Comparison of ENCODE assay signal across 8 cellular contexts in the genomic region with DNA sequence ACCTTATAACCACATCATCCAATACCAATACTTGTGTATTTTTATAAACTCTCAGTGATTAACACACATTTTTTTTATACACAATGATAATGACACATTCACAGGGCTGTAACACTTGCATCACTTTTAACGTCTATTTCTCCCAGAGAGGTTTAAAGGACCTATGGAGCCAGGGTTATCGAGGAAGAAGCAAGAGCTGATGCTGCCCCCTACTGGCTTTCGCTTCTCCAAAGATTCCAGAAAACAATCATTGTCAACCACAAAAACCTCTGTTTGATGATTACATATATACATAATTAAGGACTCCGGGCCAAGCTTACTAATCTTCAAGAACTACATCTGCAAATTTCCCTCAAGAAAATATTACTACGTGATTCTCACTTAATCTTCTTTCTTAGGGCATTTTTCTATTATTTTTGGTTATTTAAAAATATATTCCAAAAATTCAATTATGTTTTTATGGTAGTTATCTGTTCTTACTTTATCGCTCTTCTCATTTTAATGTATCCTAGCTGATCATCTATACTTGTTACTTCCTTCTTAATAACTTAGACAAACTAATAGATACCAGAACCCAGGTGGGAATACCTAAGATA.
A peak's percentile ranks its signal among the peaks of the same experiment; 100 is the strongest.
DNase-seq lines count a peak whose midpoint lies in the region; ATAC-seq and TF ChIP-seq lines count a peak whose summit lies in the region.

No MANE protein-coding gene starts in this region.

- no peak for TF ChIP-seq POLR2A in sigmoid colon (IDR thresholded peaks at IDR 0.05)

- H3K36me3 Mint-ChIP-seq in HFFc6 (ENCODE audit: low read depth), result no peaks in the 10 kb centered on the region

- TF ChIP-seq EP300 in sigmoid colon (IDR thresholded peaks at IDR 0.05), result no peak

- no peak overlapping the region for H3K4me3 Mint-ChIP-seq in HFFc6

- no peak overlapping the region for H3K4me3 ChIP-seq in left ventricle myocardium inferior
- H3K4me3 ChIP-seq in sigmoid colon, result no peak overlapping the region

- ATAC-seq in HG03196 (IDR thresholded peaks at IDR 0.05; ENCODE audit: unreplicated experiment) (no peak), GM19455 (IDR thresholded peaks at IDR 0.05; ENCODE audit: unreplicated experiment) (no peak)

- H3K36me3 ChIP-seq in left ventricle myocardium inferior (no peaks in the 10 kb centered on the region), sigmoid colon (no peaks in the 10 kb centered on the region)

- TF ChIP-seq CTCF in HFFc6 (IDR thresholded peaks at IDR 0.05), result peak; percentile 86
- peak; percentile 44 for TF ChIP-seq CTCF in left ventricle myocardium inferior (IDR thresholded peaks at IDR 0.05; ENCODE audit: borderline replicate concordance)
- TF ChIP-seq CTCF in sigmoid colon (IDR thresholded peaks at IDR 0.05), result peak; percentile 24 to 66 (median 47)

- H3K9me3 ChIP-seq in left ventricle myocardium inferior (replicated peaks) (no peaks in the 10 kb centered on the region), sigmoid colon (no peaks in the 10 kb centered on the region)

- H3K9me3 Mint-ChIP-seq in HFFc6, result no peaks in the 10 kb centered on the region

- H3K27me3 Mint-ChIP-seq in HFFc6 (ENCODE audit: insufficient read depth), result peaks cover 1% of the 10 kb centered on the region; the same call in 1 of the 2 replicates

- H3K4me1 ChIP-seq in left ventricle myocardium inferior, result no peaks in the 10 kb centered on the region
- H3K4me1 ChIP-seq in sigmoid colon, result peaks cover 0 to 10% (median 0%) of the 10 kb centered on the region in 4 donors

- H3K27ac Mint-ChIP-seq in HFFc6, result no peak overlapping the region

- no peaks in the 10 kb centered on the region for H3K4me1 Mint-ChIP-seq in HFFc6 (ENCODE audit: low read depth)

- H3K27me3 ChIP-seq in left ventricle myocardium inferior (ENCODE audit: low read depth) (no peaks in the 10 kb centered on the region), sigmoid colon (no peaks in the 10 kb centered on the region)

- intact Hi-C loops in left ventricle myocardium inferior (cut with micrococcal nuclease) (no loop called here), sigmoid colon (cut with DNase I) (loop anchor here (2.0 to 5.0 kb wide), 2 partner anchors 474 to 608 kb away; a partner anchor contains a TSS)

- 21 to 51% methylated on average over 6 of the region's 6 CpGs for WGBS in sigmoid colon, 2 donors

- peak; percentile 83 for DNase-seq in DMS53 (lab: John Stamatoyannopoulos, UW)
- DNase-seq in HFFc6, result peak; percentile 39
- DNase-seq in NCI-H446 (lab: John Stamatoyannopoulos, UW), result peak; percentile 91 to 93
- DNase-seq in activated CD8-positive, alpha-beta memory T cell treated with anti-CD3 and anti-CD28 coated beads for 48 hours (ENCODE audit: low read depth in 2 of 3, low spot score in 2 of 3), result peak in 2 of 3 experiments; percentile 6 to 7
- DNase-seq in left ventricle myocardium inferior, result no peak
- peak; percentile 70 for DNase-seq in sigmoid colon

- H3K27ac ChIP-seq in left ventricle myocardium inferior (replicated peaks) (no peak overlapping the region), sigmoid colon (no peak overlapping the region)
